8 cellular contexts compared by ENCODE assay signal in genomic region chr7:77416621-77417371, GRCh38. TPM values are rescaled to one million over a fixed set of nuclear protein-coding genes. Genes with fewer than 3 reads are reported as not detected.
DNase-seq lines count a peak whose midpoint lies in the region; ATAC-seq and TF ChIP-seq lines count a peak whose summit lies in the region.

No MANE protein-coding gene starts in this region.

- peak overlapping the region; percentile 75 to 95 (median 90) for H3K4me3 Mint-ChIP-seq in naive B cell

- intact Hi-C loops in A673 (cut with micrococcal nuclease; ENCODE audit: unreplicated experiment) = no loop called here
- intact Hi-C loops in dorsolateral prefrontal cortex (cut with DNase I) = no loop called here

- peak overlapping the region; percentile 82 to 97 (median 94) for H3K27ac Mint-ChIP-seq in naive B cell

- ATAC-seq in GM19351 (IDR thresholded peaks at IDR 0.05; ENCODE audit: unreplicated experiment) (peak; percentile 30), naive B cell (ENCODE audit: low read depth in 2 of 2) (no peak), GM19467 (IDR thresholded peaks at IDR 0.05; ENCODE audit: unreplicated experiment) (no peak), GM21723 (IDR thresholded peaks at IDR 0.05; ENCODE audit: unreplicated experiment) (no peak)

- peaks cover 34 to 61% (median 56%) of the 10 kb centered on the region in 3 donors for H3K4me1 Mint-ChIP-seq in naive B cell

- H3K4me3 ChIP-seq in A673 (ENCODE audit: low read depth, low read length, poor library complexity, severe bottlenecking) (peak overlapping the region; percentile 39), dorsolateral prefrontal cortex (peak overlapping the region; percentile 44 to 94 (median 86))

- no peaks in the 10 kb centered on the region for H3K36me3 Mint-ChIP-seq in naive B cell

- no peaks in the 10 kb centered on the region for H3K36me3 ChIP-seq in A673 (ENCODE audit: insufficient read depth, low read length, poor library complexity, severe bottlenecking)

- no peak overlapping the region for H3K27ac ChIP-seq in A673 (ENCODE audit: low read depth, low read length, poor library complexity, severe bottlenecking)
- peak overlapping the region in 55 of 59 donors; percentile 22 to 95 (median 80) for H3K27ac ChIP-seq in dorsolateral prefrontal cortex

- DNase-seq in A673 (ENCODE audit: low spot score) = no peak
- peak; percentile 66 for DNase-seq in NAMALWA (ENCODE audit: low spot score)
- DNase-seq in dorsolateral prefrontal cortex = no peak
- no peak for DNase-seq in naive B cell
- DNase-seq in medulla oblongata (ENCODE audit: extremely low spot score) = no peak

- H3K9me3 ChIP-seq in A673 (ENCODE audit: low read depth, low read length, poor library complexity, severe bottlenecking) = no peaks in the 10 kb centered on the region

- CTCF ChIA-PET in A673 (lab: Charles Lee) = no interaction called here

- H3K4me1 ChIP-seq in A673 (ENCODE audit: insufficient read depth, low read length, poor library complexity, severe bottlenecking) = no peaks in the 10 kb centered on the region

- TF ChIP-seq CTCF in A673 (conservative IDR thresholded peaks at IDR 0.05; ENCODE audit: low read depth, low read length) = no peak
- TF ChIP-seq CTCF in dorsolateral prefrontal cortex (IDR thresholded peaks at IDR 0.05 in 54 of 56, conservative IDR thresholded peaks at IDR 0.05 in 2 of 56; ENCODE audit: low read depth in 1 of 56, partially characterized antibody in 56 of 56) = peak in 13 of 56 donors; percentile 1 to 21 (median 7)

- H3K27me3 ChIP-seq in A673 (replicated peaks; ENCODE audit: insufficient read depth, low read depth, low read length, poor library complexity) (peaks cover 32% of the 10 kb centered on the region), dorsolateral prefrontal cortex (no peaks in the 10 kb centered on the region)

- no peaks in the 10 kb centered on the region for H3K9me3 Mint-ChIP-seq in naive B cell

- POLR2A ChIA-PET in A673 (lab: Charles Lee; ENCODE audit: low non-redundant PET) = interaction anchor here (0.9 kb wide), 1 partner anchor 12 kb away, joined by 15 read pairs; no protein-coding TSS in a partner anchor

- no peaks in the 10 kb centered on the region for H3K27me3 Mint-ChIP-seq in naive B cell

- BruUV-seq in A673 (replicated peaks; lab: Mats Ljungman, UMichigan) = no TSS peak

RNA-seq across cellular contexts. Expression of gene GSAP, which starts 0.6 kb away (rescaled TPM):
- total RNA-seq in A673 (2021) (0.15 TPM in 2 replicates), dorsolateral prefrontal cortex (10 to 100 TPM; 13.6 to 37.9 (median 23.4) TPM)
- 100 to 1,000 TPM in 1 of 6 donors, 10 to 100 TPM in 5; 37.6 to 102 (median 43.5) TPM for polyA plus RNA-seq in naive B cell (ENCODE audit: low read depth in 6 of 6)

Comparison
In these comparisons a context has a peak if more than half of its experiments do, and no peak if none do; other contexts are left out.
1. RNA of gene GSAP, which starts 0.6 kb away (total RNA-seq): 13.6 to 37.9 TPM in dorsolateral prefrontal cortex; 0.15 TPM in A673; every median in the first group is over 10 times any median in the second.